Comparison of ENCODE assay signal across 8 cellular contexts in genomic region chr1:10960954-10961833, GRCh38. TPM values are rescaled to one million over a fixed set of nuclear protein-coding genes. Genes with fewer than 3 reads are reported as not detected.
DNase-seq lines count a peak whose midpoint lies in the region; ATAC-seq and TF ChIP-seq lines count a peak whose summit lies in the region.

No MANE protein-coding gene starts in this region.

- peak; percentile 82 for ATAC-seq in Right ventricle myocardium superior (ENCODE audit: poor library complexity)

- H3K4me3 ChIP-seq in LNCaP clone FGC (ENCODE audit: low read depth, low read length) (no peak overlapping the region), SK-N-MC (peak overlapping the region; percentile 36; the same call in 1 of the 2 replicates), vagina (no peak overlapping the region)

- no peaks in the 10 kb centered on the region for H3K36me3 ChIP-seq in SK-N-MC (ENCODE audit: insufficient read depth, low read length)
- H3K36me3 ChIP-seq in vagina: no peaks in the 10 kb centered on the region

- DNase-seq in NCI-H2081 (lab: John Stamatoyannopoulos, UW) (peak; percentile 48 to 61), NCI-H2081 treated with DMSO at 0.1 percent for 48 hours (lab: John Stamatoyannopoulos, UW) (no peak), LNCaP clone FGC (ENCODE audit: low read depth) (no peak), SK-N-MC (ENCODE audit: low read depth, low spot score) (no peak), Right ventricle myocardium superior (peak; percentile 91), progenitor cell of endocrine pancreas (ENCODE audit: low spot score, unreplicated experiment) (peak; percentile 89), vagina (ENCODE audit: extremely low spot score in 2 of 2) (no peak)
- DNase-seq in activated naive CD4-positive, alpha-beta T cell treated with anti-CD3 and anti-CD28 coated beads, Interleukin-2, amount 50 U/mL, for 16 hours: peak; percentile 85

- H3K4me3 Mint-ChIP-seq in progenitor cell of endocrine pancreas (ENCODE audit: low read depth): no peak overlapping the region

- no peaks in the 10 kb centered on the region for H3K36me3 Mint-ChIP-seq in progenitor cell of endocrine pancreas (ENCODE audit: insufficient read depth)

- no peak for TF ChIP-seq POLR2A in vagina (IDR thresholded peaks at IDR 0.05)

- H3K4me1 ChIP-seq in vagina: no peaks in the 10 kb centered on the region

- H3K9me3 Mint-ChIP-seq in progenitor cell of endocrine pancreas (ENCODE audit: low read depth): no peaks in the 10 kb centered on the region

- peaks cover 14% of the 10 kb centered on the region for H3K4me1 Mint-ChIP-seq in progenitor cell of endocrine pancreas (ENCODE audit: low read depth)

- H3K27me3 ChIP-seq in vagina: no peaks in the 10 kb centered on the region

- no peak overlapping the region for H3K9ac ChIP-seq in SK-N-MC (ENCODE audit: insufficient read length)

- H3K9me3 ChIP-seq in SK-N-MC (ENCODE audit: low read depth, low read length) (no peaks in the 10 kb centered on the region), vagina (no peaks in the 10 kb centered on the region)

- no peak overlapping the region for H3K27ac Mint-ChIP-seq in progenitor cell of endocrine pancreas

- TF ChIP-seq CTCF in LNCaP clone FGC (IDR thresholded peaks at IDR 0.05; ENCODE audit: control insufficient read depth, extremely low read depth, insufficient read depth) (peak; percentile 83), progenitor cell of endocrine pancreas (IDR thresholded peaks at IDR 0.05; ENCODE audit: unreplicated experiment) (peak; percentile 87), vagina (IDR thresholded peaks at IDR 0.05) (peak; percentile 40 to 72 (median 63))

- intact Hi-C loops in Right ventricle myocardium superior (cut with DNase I): no loop called here
- intact Hi-C loops in vagina (cut with DNase I): no loop called here

- H3K27ac ChIP-seq in SK-N-MC: no peak overlapping the region
- no peak overlapping the region for H3K27ac ChIP-seq in vagina

- peaks cover 6% of the 10 kb centered on the region for H3K27me3 Mint-ChIP-seq in progenitor cell of endocrine pancreas

RNA-seq across cellular contexts. Expression of gene TARDBP, which starts 51.3 kb away (rescaled TPM):
- 106 TPM for total RNA-seq in Right ventricle myocardium superior
- 197 and 199 TPM in 2 replicates for total RNA-seq in progenitor cell of endocrine pancreas
- total RNA-seq in vagina: 213 TPM

Comparison
In these comparisons a context has a peak if more than half of its experiments do, and no peak if none do; other contexts are left out.
1. DNase-seq: peak in NCI-H2081 (2 of 2), activated naive CD4-positive, alpha-beta T cell treated with anti-CD3 and anti-CD28 coated beads, Interleukin-2, amount 50 U/mL, for 16 hours (single experiment), Right ventricle myocardium superior (single experiment) and progenitor cell of endocrine pancreas (single experiment); none in NCI-H2081 treated with DMSO at 0.1 percent for 48 hours (single experiment), LNCaP clone FGC (single experiment), SK-N-MC (single experiment) and vagina (0 of 2).
2. Peak in every context shown above with its lines, with median percentiles within 50 percentile points of each other: CTCF ChIP-seq.